In the genomic region with DNA sequence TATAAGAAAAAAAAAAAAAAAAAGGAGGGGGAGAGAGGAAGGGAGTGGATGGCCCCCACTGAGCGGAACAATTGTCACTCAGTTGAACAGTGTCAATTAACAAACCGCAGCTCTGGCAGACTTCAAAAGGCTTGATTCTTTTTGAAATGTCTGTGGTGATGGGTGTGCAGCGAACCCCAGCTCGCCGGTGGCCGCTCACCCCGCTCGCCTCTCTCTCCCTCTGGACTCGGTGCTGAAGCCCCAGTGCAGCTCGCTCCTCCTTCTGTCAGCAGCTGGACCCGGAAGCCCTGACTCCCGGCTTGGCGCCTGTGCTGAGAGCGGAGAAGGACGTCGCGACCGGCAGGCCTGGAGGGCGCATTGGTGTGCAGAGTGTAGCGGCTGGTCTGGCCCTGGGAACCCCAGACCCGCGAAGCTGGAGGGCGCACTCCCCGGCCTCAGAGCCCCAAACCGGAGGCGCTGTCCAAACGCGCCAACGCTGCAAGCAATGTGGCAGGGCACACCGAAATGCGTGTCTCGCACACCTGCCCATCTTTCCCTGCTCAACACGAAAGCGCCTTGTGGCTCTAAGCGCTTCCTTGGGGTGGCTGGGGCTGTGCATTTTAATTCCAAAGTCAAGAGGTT, we compare ENCODE assay signal across 9 cellular contexts. TPM values are rescaled to one million over a fixed set of nuclear protein-coding genes. Genes with fewer than 3 reads are reported as not detected.
DNase-seq lines count a peak whose midpoint lies in the region; ATAC-seq and TF ChIP-seq lines count a peak whose summit lies in the region.
"Had no signal": no experiment of that assay in that cellular context is flagged by ENCODE, and none has a peak within 500 bp of the region (broad histone marks: within the 10 kb centered on the region; RNA-seq: fewer than 3 reads in every experiment).

No MANE protein-coding gene starts in this region.

- peak; percentile 21 to 38 for ATAC-seq in activated CD4-positive, CD25-positive, alpha-beta regulatory T cell treated with anti-CD3 and anti-CD28 coated beads, Interleukin-2, amount 50 U/mL, for 24 hours

- peaks cover 86% of the 10 kb centered on the region for H3K27me3 Mint-ChIP-seq in dendritic cell treated with granulocyte-macrophage colony-stimulating factor and Interleukin-4, amounts not matched to agents 40 ng/mL and 50 ng/mL, for 4 days

- H3K4me1 Mint-ChIP-seq in dendritic cell treated with granulocyte-macrophage colony-stimulating factor and Interleukin-4, amounts not matched to agents 40 ng/mL and 50 ng/mL, for 4 days (ENCODE audit: low read depth) = peaks cover 51% of the 10 kb centered on the region

- peaks cover 19 to 20% of the 10 kb centered on the region in 2 donors for H3K4me1 ChIP-seq in mucosa of rectum (ENCODE audit: control insufficient read depth in 2 of 2, insufficient read depth in 2 of 2, low read length in 2 of 2)
- peaks cover 54% of the 10 kb centered on the region for H3K4me1 ChIP-seq in vagina

- H3K27me3 ChIP-seq in mucosa of rectum (ENCODE audit: control insufficient read depth in 2 of 2, insufficient read depth in 2 of 2, low read length in 2 of 2) = peaks cover 65 to 72% of the 10 kb centered on the region in 2 donors
- H3K27me3 ChIP-seq in vagina = peaks cover 34% of the 10 kb centered on the region

- peak overlapping the region; percentile 44 to 68 for H3K4me3 ChIP-seq in mucosa of rectum (ENCODE audit: low read length in 2 of 2)
- peak overlapping the region; percentile 20 to 27 for H3K4me3 ChIP-seq in vagina

- no peak overlapping the region for H3K9ac ChIP-seq in mucosa of rectum (ENCODE audit: low read depth in 1 of 2, low read length in 2 of 2)

- DNase-seq in activated CD4-positive, CD25-positive, alpha-beta regulatory T cell treated with anti-CD3 and anti-CD28 coated beads, Interleukin-2, amount 50 U/mL, for 72 hours = no peak
- DNase-seq in OCI-M1 (lab: John Stamatoyannopoulos, UW) (peak; percentile 23), vagina (ENCODE audit: extremely low spot score in 2 of 2) (no peak), KG1 (lab: John Stamatoyannopoulos, UW) (no peak)
- no peak for DNase-seq in effector CD4-positive, alpha-beta T cell

- H3K36me3 Mint-ChIP-seq in dendritic cell treated with granulocyte-macrophage colony-stimulating factor and Interleukin-4, amounts not matched to agents 40 ng/mL and 50 ng/mL, for 4 days (ENCODE audit: low read depth) = no peaks in the 10 kb centered on the region

- no peaks in the 10 kb centered on the region for H3K9me3 Mint-ChIP-seq in dendritic cell treated with granulocyte-macrophage colony-stimulating factor and Interleukin-4, amounts not matched to agents 40 ng/mL and 50 ng/mL, for 4 days

- peak overlapping the region; percentile 72 for H3K4me3 Mint-ChIP-seq in dendritic cell treated with granulocyte-macrophage colony-stimulating factor and Interleukin-4, amounts not matched to agents 40 ng/mL and 50 ng/mL, for 4 days

- H3K36me3 ChIP-seq in mucosa of rectum (ENCODE audit: control insufficient read depth in 2 of 2, insufficient read depth in 2 of 2, low read length in 2 of 2) (no peaks in the 10 kb centered on the region), vagina (no peaks in the 10 kb centered on the region)

- H3K9me3 ChIP-seq in mucosa of rectum (ENCODE audit: control insufficient read depth in 2 of 2, low read length in 2 of 2) (no peaks in the 10 kb centered on the region), vagina (no peaks in the 10 kb centered on the region)

- intact Hi-C loops in dendritic cell treated with granulocyte-macrophage colony-stimulating factor and Interleukin-4, amounts not matched to agents 40 ng/mL and 50 ng/mL, for 4 days (cut with micrococcal nuclease) = no loop called here
- intact Hi-C loops in vagina (cut with DNase I) = no loop called here

- TF ChIP-seq CTCF in vagina (IDR thresholded peaks at IDR 0.05) = no peak

- no peak for TF ChIP-seq POLR2A in vagina (IDR thresholded peaks at IDR 0.05)

- peak overlapping the region; percentile 88 for H3K27ac Mint-ChIP-seq in dendritic cell treated with granulocyte-macrophage colony-stimulating factor and Interleukin-4, amounts not matched to agents 40 ng/mL and 50 ng/mL, for 4 days

- no peak overlapping the region for H3K27ac ChIP-seq in mucosa of rectum (ENCODE audit: low read depth in 2 of 2, low read length in 2 of 2)
- no peak overlapping the region for H3K27ac ChIP-seq in vagina
- H3K27ac ChIP-seq: C4-2B had no signal

RNA-seq across cellular contexts. Expression of a gene that starts 3.4 kb away (rescaled TPM):
- not detected for total RNA-seq in vagina

RNA-seq across cellular contexts. Expression of a gene that starts 23.1 kb away (rescaled TPM):
- total RNA-seq in vagina = 25.0 TPM
